In the genomic region with DNA sequence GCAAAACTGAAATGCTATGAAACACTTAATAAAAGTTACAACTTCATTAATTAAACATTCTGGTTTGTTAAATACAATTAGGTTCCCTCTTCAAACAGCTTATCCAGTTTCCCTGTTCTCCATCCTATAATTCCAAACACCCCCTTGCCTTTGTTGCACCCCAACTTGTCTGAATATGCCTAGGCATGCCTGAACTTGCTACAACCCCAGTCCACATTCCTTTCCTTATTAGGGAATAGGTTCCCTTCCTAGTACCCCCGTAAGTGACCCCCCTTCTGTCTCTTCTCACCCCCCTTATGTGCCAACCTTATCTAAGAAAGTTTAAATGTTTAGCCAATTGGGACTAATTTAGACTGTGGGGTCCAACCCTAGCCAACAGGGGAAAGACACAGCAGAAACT, we compare ENCODE assay signal across 22 cellular contexts.
"Had no signal": no experiment of that assay in that cellular context is flagged by ENCODE, and none has a peak within 500 bp of the region (broad histone marks: within the 10 kb centered on the region; RNA-seq: fewer than 3 reads in every experiment).

No MANE protein-coding gene starts in this region.

- H3K36me3 ChIP-seq: esophagus squamous epithelium, heart right ventricle, lower lobe of right lung, prostate gland, right atrium auricular region, sigmoid colon, tibial artery had no signal

- H3K9me3 Mint-ChIP-seq: effector memory CD8-positive, alpha-beta T cell had no signal

- ATAC-seq: effector memory CD8-positive, alpha-beta T cell; heart right ventricle; left ventricle myocardium superior; lower lobe of right lung; naive thymus-derived CD8-positive, alpha-beta T cell; stimulated activated memory B cell treated with anti-CD40 and anti-IgM and Interleukin-4, amounts not matched to agents 10 μg/mL and 1 μg/mL and 100 μg/mL, for 72 hours; stimulated activated naive CD8-positive, alpha-beta T cell treated with anti-CD3 and anti-CD28 coated beads, Interleukin-15, Interleukin-2, amounts not matched to agents 100 U/mL and 50 U/mL, for 24 hours had no signal

- H3K4me3 Mint-ChIP-seq: effector memory CD8-positive, alpha-beta T cell; naive thymus-derived CD8-positive, alpha-beta T cell; stimulated activated memory B cell treated with anti-CD40 and anti-IgM and Interleukin-4, amounts not matched to agents 10 μg/mL and 1 μg/mL and 100 μg/mL, for 72 hours; type B pancreatic cell had no signal

- H3K36me3 Mint-ChIP-seq: stimulated activated memory B cell treated with anti-CD40 and anti-IgM and Interleukin-4, amounts not matched to agents 10 μg/mL and 1 μg/mL and 100 μg/mL, for 72 hours; type B pancreatic cell had no signal

- H3K4me3 ChIP-seq: esophagus squamous epithelium, heart right ventricle, lower lobe of right lung, prostate gland, right atrium auricular region, sigmoid colon, testis, tibial artery had no signal

- H3K4me1 Mint-ChIP-seq: naive thymus-derived CD8-positive, alpha-beta T cell; stimulated activated memory B cell treated with anti-CD40 and anti-IgM and Interleukin-4, amounts not matched to agents 10 μg/mL and 1 μg/mL and 100 μg/mL, for 72 hours had no signal

- H3K27me3 ChIP-seq: right atrium auricular region, sigmoid colon, testis had no signal

- H3K4me1 ChIP-seq: esophagus squamous epithelium, heart right ventricle, lower lobe of right lung, prostate gland, right atrium auricular region, sigmoid colon, testis, tibial artery had no signal

- DNase-seq: cortex of kidney; effector memory CD8-positive, alpha-beta T cell; erythroblast; esophagus squamous epithelium; foreskin melanocyte; glutamatergic neuron; heart right ventricle; hippocampal formation; left ventricle myocardium superior; lower lobe of right lung; naive thymus-derived CD8-positive, alpha-beta T cell; sigmoid colon; stimulated activated CD4-positive, alpha-beta T cell treated with anti-CD3 and anti-CD28 coated beads, Interleukin-2, amount 100 ng/mL, for 24 hours; stimulated activated CD4-positive, alpha-beta T cell treated with anti-CD3 and anti-CD28 coated beads, Interleukin-4, amount 100 ng/mL, for 4 hours; stimulated activated naive CD8-positive, alpha-beta T cell treated with anti-CD3 and anti-CD28 coated beads, Interleukin-15, Interleukin-2, amounts not matched to agents 100 U/mL and 50 U/mL, for 24 hours; substantia nigra; testis; tibial artery had no signal

- H3K27ac Mint-ChIP-seq: effector memory CD8-positive, alpha-beta T cell; naive thymus-derived CD8-positive, alpha-beta T cell; stimulated activated memory B cell treated with anti-CD40 and anti-IgM and Interleukin-4, amounts not matched to agents 10 μg/mL and 1 μg/mL and 100 μg/mL, for 72 hours; type B pancreatic cell had no signal

- H3K27ac ChIP-seq: esophagus squamous epithelium, heart right ventricle, lower lobe of right lung, prostate gland, right atrium auricular region, sigmoid colon, testis, tibial artery had no signal

- H3K9me3 ChIP-seq: esophagus squamous epithelium, lower lobe of right lung, prostate gland, sigmoid colon, testis, tibial artery had no signal
